Comparison of ENCODE assay signal across 8 cellular contexts in the genomic region with DNA sequence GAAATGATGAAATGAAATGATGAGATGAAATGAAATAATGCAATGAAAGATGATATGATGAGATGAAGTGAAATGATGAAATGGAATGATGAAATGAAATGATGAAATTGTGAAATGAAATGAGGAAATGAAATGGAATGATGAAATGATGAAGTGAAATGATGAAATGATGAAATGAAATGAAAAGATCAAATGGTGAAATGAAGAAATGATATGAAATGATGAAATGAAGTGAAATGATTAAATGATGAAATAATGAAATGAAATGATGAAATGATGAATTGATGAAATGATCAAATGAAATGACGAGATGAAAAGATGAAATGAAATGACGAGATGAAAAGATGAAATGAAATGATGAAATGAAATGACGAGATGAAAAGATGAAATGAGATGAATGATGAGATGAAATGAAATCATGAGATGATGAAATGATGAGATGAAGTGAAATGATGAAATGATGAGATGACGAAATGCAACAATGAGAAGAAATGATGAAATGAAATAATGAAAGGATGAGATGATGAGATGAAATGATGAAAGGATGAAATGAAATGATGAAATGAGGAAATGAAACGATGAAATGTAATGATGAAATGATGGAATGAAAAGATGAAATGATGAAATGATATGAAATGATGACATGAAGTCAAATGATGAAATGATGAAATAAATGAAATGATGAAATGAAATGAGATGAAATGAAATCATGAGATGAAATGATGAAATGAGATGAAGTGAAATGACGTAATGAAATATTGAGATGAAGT.
DNase-seq lines count a peak whose midpoint lies in the region; ATAC-seq, FAIRE-seq and TF ChIP-seq lines count a peak whose summit lies in the region.
"Not testable (repeated sequence)": the region's sequence is repeated elsewhere in the genome, so short reads cannot be mapped to it uniquely, and the experiment has no call there.

No MANE protein-coding gene starts in this region.

- not testable (repeated sequence) for H3K4me1 ChIP-seq in Caco-2

- H3K36me3 Mint-ChIP-seq in Caco-2 (ENCODE audit: insufficient read depth, unreplicated experiment) (peaks cover 14% of the 10 kb centered on the region), nephron progenitor cell (ENCODE audit: low read depth) (peaks cover 18% of the 10 kb centered on the region), type B pancreatic cell (peaks cover 14% of the 10 kb centered on the region)
- not testable (repeated sequence) for H3K36me3 Mint-ChIP-seq in activated B cell treated with CpG ODN at 0.5 μM for 24 hours (ENCODE audit: low read depth)
- H3K36me3 Mint-ChIP-seq in activated T-cell treated with anti-CD3 and anti-CD28 coated beads, Interleukin-2, amount 50 U/mL, for 72 hours (ENCODE audit: insufficient read depth in 2 of 2), result peaks cover 20 to 23% of the 10 kb centered on the region in 2 donors
- H3K36me3 Mint-ChIP-seq in activated naive CD8-positive, alpha-beta T cell treated with anti-CD3 and anti-CD28 coated beads, Interleukin-2, amount 50 U/mL, for 24 hours (ENCODE audit: low read depth), result peaks cover 16% of the 10 kb centered on the region

- peak; percentile 80 for FAIRE-seq in frontal cortex (lab: Jason Lieb, UNC)

- not testable (repeated sequence) for H3K27me3 ChIP-seq in Caco-2 (replicated peaks; ENCODE audit: control insufficient read depth, insufficient read depth, low read length)

- BruUV-seq in Caco-2 (replicated peaks; lab: Mats Ljungman, UMichigan), result not testable (repeated sequence)

- CTCF ChIA-PET in Caco-2 (lab: Charles Lee); activated B cell treated with CpG ODN at 0.5 μM for 24 hours (lab: Charles Lee): not testable (repeated sequence)

- intact Hi-C loops in Caco-2 (cut with micrococcal nuclease; ENCODE audit: unreplicated experiment), result not testable (repeated sequence)
- intact Hi-C loops in activated B cell treated with CpG ODN at 0.5 μM for 24 hours (cut with micrococcal nuclease), result loop anchor here (10.0 kb wide), 1 partner anchor 54 kb away; no protein-coding TSS in a partner anchor

- H3K27ac Mint-ChIP-seq in Caco-2 (ENCODE audit: unreplicated experiment) (peak overlapping the region; percentile 31), activated B cell treated with CpG ODN at 0.5 μM for 24 hours (peak overlapping the region; percentile 26), nephron progenitor cell (peak overlapping the region; percentile 20), type B pancreatic cell (peak overlapping the region; percentile 16)
- peak overlapping the region; percentile 96 for H3K27ac Mint-ChIP-seq in activated T-cell treated with anti-CD3 and anti-CD28 coated beads, Interleukin-2, amount 50 U/mL, for 72 hours
- H3K27ac Mint-ChIP-seq in activated naive CD8-positive, alpha-beta T cell treated with anti-CD3 and anti-CD28 coated beads, Interleukin-2, amount 50 U/mL, for 24 hours, result peak overlapping the region; percentile 55

- H3K4me3 ChIP-seq in Caco-2 (ENCODE audit: low read depth, low read length), result not testable (repeated sequence)

- not testable (repeated sequence) for DNase-seq in Caco-2; activated B cell treated with CpG ODN at 0.5 μM for 24 hours; activated T-cell treated with anti-CD3 and anti-CD28 coated beads, Interleukin-2, amount 50 U/mL, for 72 hours; activated naive CD8-positive, alpha-beta T cell treated with anti-CD3 and anti-CD28 coated beads, Interleukin-2, amount 50 U/mL, for 24 hours; frontal cortex (ENCODE audit: low spot score in 2 of 2); nephron progenitor cell; type B pancreatic cell (ENCODE audit: extremely low spot score, unreplicated experiment)
- peak; percentile 5 for DNase-seq in MV-4-11 (lab: John Stamatoyannopoulos, UW)

- POLR2A ChIA-PET in Caco-2 (lab: Charles Lee); activated B cell treated with CpG ODN at 0.5 μM for 24 hours (lab: Charles Lee): not testable (repeated sequence)

- not testable (repeated sequence) for H3K4me1 Mint-ChIP-seq in Caco-2 (ENCODE audit: low read depth, unreplicated experiment); activated B cell treated with CpG ODN at 0.5 μM for 24 hours; activated T-cell treated with anti-CD3 and anti-CD28 coated beads, Interleukin-2, amount 50 U/mL, for 72 hours (ENCODE audit: low read depth); type B pancreatic cell (ENCODE audit: unreplicated experiment)
- H3K4me1 Mint-ChIP-seq in activated naive CD8-positive, alpha-beta T cell treated with anti-CD3 and anti-CD28 coated beads, Interleukin-2, amount 50 U/mL, for 24 hours, result peaks cover 18% of the 10 kb centered on the region
- peaks cover 21% of the 10 kb centered on the region for H3K4me1 Mint-ChIP-seq in nephron progenitor cell

- not testable (repeated sequence) for H3K9me3 ChIP-seq in Caco-2

- ATAC-seq in activated B cell treated with CpG ODN at 0.5 μM for 24 hours (ENCODE audit: low read depth); activated T-cell treated with anti-CD3 and anti-CD28 coated beads, Interleukin-2, amount 50 U/mL, for 72 hours (replicated peaks in 1 of 2); activated naive CD8-positive, alpha-beta T cell treated with anti-CD3 and anti-CD28 coated beads, Interleukin-2, amount 50 U/mL, for 24 hours: not testable (repeated sequence)

- H3K27me3 Mint-ChIP-seq in Caco-2 (ENCODE audit: insufficient read depth, unreplicated experiment); activated B cell treated with CpG ODN at 0.5 μM for 24 hours: not testable (repeated sequence)
- peaks cover 14% of the 10 kb centered on the region for H3K27me3 Mint-ChIP-seq in activated T-cell treated with anti-CD3 and anti-CD28 coated beads, Interleukin-2, amount 50 U/mL, for 72 hours (ENCODE audit: low read depth)
- peaks cover 22% of the 10 kb centered on the region for H3K27me3 Mint-ChIP-seq in activated naive CD8-positive, alpha-beta T cell treated with anti-CD3 and anti-CD28 coated beads, Interleukin-2, amount 50 U/mL, for 24 hours
- H3K27me3 Mint-ChIP-seq in nephron progenitor cell (ENCODE audit: low read depth, poor library complexity) (peaks cover 19% of the 10 kb centered on the region), type B pancreatic cell (peaks cover 15% of the 10 kb centered on the region)

- H3K36me3 ChIP-seq in Caco-2 (ENCODE audit: control insufficient read depth, insufficient read depth, low read length), result not testable (repeated sequence)

- TF ChIP-seq CTCF in Caco-2 (IDR thresholded peaks at IDR 0.05; ENCODE audit: insufficient read depth in 1 of 2, low read depth in 1 of 2, low read length in 1 of 2, severe bottlenecking in 1 of 2, unreplicated experiment in 1 of 2); activated B cell treated with CpG ODN at 0.5 μM for 24 hours (IDR thresholded peaks at IDR 0.05); nephron progenitor cell (IDR thresholded peaks at IDR 0.05); type B pancreatic cell (conservative IDR thresholded peaks at IDR 0.05): not testable (repeated sequence)

- H3K9me3 Mint-ChIP-seq in Caco-2 (ENCODE audit: unreplicated experiment) (peaks cover 19% of the 10 kb centered on the region), activated B cell treated with CpG ODN at 0.5 μM for 24 hours (peaks cover 14% of the 10 kb centered on the region), nephron progenitor cell (peaks cover 33% of the 10 kb centered on the region), type B pancreatic cell (peaks cover 10% of the 10 kb centered on the region)
- H3K9me3 Mint-ChIP-seq in activated T-cell treated with anti-CD3 and anti-CD28 coated beads, Interleukin-2, amount 50 U/mL, for 72 hours, result peaks cover 16% of the 10 kb centered on the region in 2 donors
- peaks cover 17% of the 10 kb centered on the region for H3K9me3 Mint-ChIP-seq in activated naive CD8-positive, alpha-beta T cell treated with anti-CD3 and anti-CD28 coated beads, Interleukin-2, amount 50 U/mL, for 24 hours

- H3K4me3 Mint-ChIP-seq in Caco-2 (ENCODE audit: unreplicated experiment) (peak overlapping the region; percentile 21), activated B cell treated with CpG ODN at 0.5 μM for 24 hours (peak overlapping the region; percentile 47), nephron progenitor cell (peak overlapping the region; percentile 86), type B pancreatic cell (peak overlapping the region; percentile 81)
- peak overlapping the region; percentile 51 for H3K4me3 Mint-ChIP-seq in activated T-cell treated with anti-CD3 and anti-CD28 coated beads, Interleukin-2, amount 50 U/mL, for 72 hours
- H3K4me3 Mint-ChIP-seq in activated naive CD8-positive, alpha-beta T cell treated with anti-CD3 and anti-CD28 coated beads, Interleukin-2, amount 50 U/mL, for 24 hours, result peak overlapping the region; percentile 49

Comparison
In these comparisons a context has a peak if more than half of its experiments do, and no peak if none do; other contexts are left out.
1. H3K27ac Mint-ChIP-seq: peak in every context shown above with its lines; median percentile 96 in activated T-cell treated with anti-CD3 and anti-CD28 coated beads, Interleukin-2, amount 50 U/mL, for 72 hours; 55 in activated naive CD8-positive, alpha-beta T cell treated with anti-CD3 and anti-CD28 coated beads, Interleukin-2, amount 50 U/mL, for 24 hours; 31 in Caco-2; 26 in activated B cell treated with CpG ODN at 0.5 μM for 24 hours; 20 in nephron progenitor cell; 16 in type B pancreatic cell.
2. H3K4me3 Mint-ChIP-seq: peak in every context shown above with its lines; median percentile 86 in nephron progenitor cell; 81 in type B pancreatic cell; 51 in activated T-cell treated with anti-CD3 and anti-CD28 coated beads, Interleukin-2, amount 50 U/mL, for 72 hours; 49 in activated naive CD8-positive, alpha-beta T cell treated with anti-CD3 and anti-CD28 coated beads, Interleukin-2, amount 50 U/mL, for 24 hours; 47 in activated B cell treated with CpG ODN at 0.5 μM for 24 hours; 21 in Caco-2.